ENCODE assay signal across 34 cellular contexts in genomic region chr2:106976548-106976947, GRCh38.
"Had no signal": no experiment of that assay in that cellular context is flagged by ENCODE, and none has a peak within 500 bp of the region (broad histone marks: within the 10 kb centered on the region; RNA-seq: fewer than 3 reads in every experiment).

No MANE protein-coding gene starts in this region.

- ATAC-seq: activated CD4-positive, alpha-beta T cell treated with anti-CD3 and anti-CD28 coated beads for 36 hours; activated CD8-positive, alpha-beta memory T cell treated with anti-CD3 and anti-CD28 coated beads, Interleukin-2, amount 10 ng/mL, durations not matched to agents 7 days and 5 days; activated CD8-positive, alpha-beta T cell treated with anti-CD3 and anti-CD28 coated beads, Interleukin-2, amount 10 ng/mL, durations not matched to agents 7 days and 5 days; activated naive CD8-positive, alpha-beta T cell treated with anti-CD3 and anti-CD28 coated beads, Interleukin-2, amount 50 U/mL, for 24 hours; foreskin keratinocyte; gastrocnemius medialis; heart left ventricle had no signal

- H3K9me3 Mint-ChIP-seq: activated CD4-positive, alpha-beta memory T cell treated with anti-CD3 and anti-CD28 coated beads for 36 hours; activated CD4-positive, alpha-beta T cell treated with anti-CD3 and anti-CD28 coated beads, Interleukin-2, amount 10 ng/mL, durations not matched to agents 24 days and 14 days; activated naive CD4-positive, alpha-beta T cell treated with anti-CD3 and anti-CD28 coated beads for 36 hours; activated naive CD4-positive, alpha-beta T cell treated with anti-CD3 and anti-CD28 coated beads, Interleukin-2, amount 50 U/mL, for 24 hours; activated naive CD8-positive, alpha-beta T cell treated with anti-CD3 and anti-CD28 coated beads for 36 hours; activated naive CD8-positive, alpha-beta T cell treated with anti-CD3 and anti-CD28 coated beads, Interleukin-2, amount 50 U/mL, for 24 hours; activated T-helper 1 cell treated with anti-CD3 and anti-CD28 coated beads, Interleukin-12 subunit alpha, Interleukin-12 subunit beta, Interleukin-2, Interleukin-4 antibody, amounts not matched to agents 30 ng/mL and 10 ng/mL and 1 ng/mL, durations not matched to agents 14 hours and 24 hours and 36 hours; activated T-helper 2 cell treated with anti-CD3 and anti-CD28 coated beads, Interferon-gamma antibody, Interleukin-2, Interleukin-4, amounts not matched to agents 10 μg/mL and 5 μg/mL and 100 μg/mL, durations not matched to agents 14 hours and 24 hours and 36 hours; brain; dendritic cell treated with granulocyte-macrophage colony-stimulating factor and Interleukin-4, amounts not matched to agents 40 ng/mL and 50 ng/mL, for 4 days; endodermal cell had no signal

- H3K4me3 Mint-ChIP-seq: activated CD4-positive, alpha-beta memory T cell treated with anti-CD3 and anti-CD28 coated beads for 36 hours; activated CD4-positive, alpha-beta T cell treated with anti-CD3 and anti-CD28 coated beads for 36 hours; activated CD4-positive, alpha-beta T cell treated with anti-CD3 and anti-CD28 coated beads, Interleukin-2, amount 10 ng/mL, durations not matched to agents 24 days and 14 days; activated CD8-positive, alpha-beta memory T cell treated with anti-CD3 and anti-CD28 coated beads, Interleukin-2, amount 10 ng/mL, durations not matched to agents 7 days and 5 days; activated CD8-positive, alpha-beta T cell treated with anti-CD3 and anti-CD28 coated beads, Interleukin-2, amount 10 ng/mL, durations not matched to agents 7 days and 5 days; activated naive CD4-positive, alpha-beta T cell treated with anti-CD3 and anti-CD28 coated beads for 36 hours; activated naive CD4-positive, alpha-beta T cell treated with anti-CD3 and anti-CD28 coated beads, Interleukin-2, amount 50 U/mL, for 24 hours; activated naive CD8-positive, alpha-beta T cell treated with anti-CD3 and anti-CD28 coated beads for 36 hours; activated naive CD8-positive, alpha-beta T cell treated with anti-CD3 and anti-CD28 coated beads, Interleukin-2, amount 50 U/mL, for 24 hours; activated T-helper 1 cell treated with anti-CD3 and anti-CD28 coated beads, Interleukin-12 subunit alpha, Interleukin-12 subunit beta, Interleukin-2, Interleukin-4 antibody, amounts not matched to agents 30 ng/mL and 10 ng/mL and 1 ng/mL, durations not matched to agents 14 hours and 24 hours and 36 hours; brain; dendritic cell treated with granulocyte-macrophage colony-stimulating factor and Interleukin-4, amounts not matched to agents 40 ng/mL and 50 ng/mL, for 4 days; endodermal cell had no signal

- DNase-seq: activated CD4-positive, alpha-beta memory T cell treated with anti-CD3 and anti-CD28 coated beads for 36 hours; activated CD4-positive, alpha-beta T cell treated with anti-CD3 and anti-CD28 coated beads for 36 hours; activated CD4-positive, alpha-beta T cell treated with anti-CD3 and anti-CD28 coated beads, Interleukin-2, amount 10 ng/mL, durations not matched to agents 24 days and 14 days; activated CD4-positive, CD25-positive, alpha-beta regulatory T cell; activated CD4-positive, CD25-positive, alpha-beta regulatory T cell treated with anti-CD3 and anti-CD28 coated beads, Interleukin-2, amount 50 U/mL, for 72 hours; activated CD8-positive, alpha-beta memory T cell treated with anti-CD3 and anti-CD28 coated beads, Interleukin-2, amount 10 ng/mL, durations not matched to agents 7 days and 5 days; activated CD8-positive, alpha-beta memory T cell treated with anti-CD3 and anti-CD28 coated beads, Interleukin-2, amount 50 U/mL, for 4 hours; activated CD8-positive, alpha-beta T cell treated with anti-CD3 and anti-CD28 coated beads, Interleukin-2, amount 10 ng/mL, durations not matched to agents 7 days and 5 days; activated effector memory CD4-positive, alpha-beta T cell treated with anti-CD3 and anti-CD28 coated beads, Interleukin-2, amount 50 U/mL, for 16 hours; activated naive CD4-positive, alpha-beta T cell treated with anti-CD3 and anti-CD28 coated beads for 36 hours; activated naive CD8-positive, alpha-beta T cell treated with anti-CD3 and anti-CD28 coated beads for 36 hours; activated naive CD8-positive, alpha-beta T cell treated with anti-CD3 and anti-CD28 coated beads, Interleukin-2, amount 50 U/mL, for 24 hours; activated T-cell treated with anti-CD3 and anti-CD28 coated beads, Interleukin-2, amount 50 U/mL, for 1 hour; activated T-cell treated with anti-CD3 and anti-CD28 coated beads, Interleukin-2, amount 50 U/mL, for 48 hours; adrenal gland; amygdala; central memory CD4-positive, alpha-beta T cell; cerebellar nuclear complex; dorsolateral prefrontal cortex; effector memory CD4-positive, alpha-beta T cell; endodermal cell; foreskin keratinocyte; gastrocnemius medialis; glutamatergic neuron; heart left ventricle; T-helper 2 cell had no signal

- H3K4me3 ChIP-seq: adrenal gland, breast epithelium, cardiac muscle cell, coronary artery, dorsolateral prefrontal cortex, gastrocnemius medialis, heart left ventricle had no signal

- H3K4me1 ChIP-seq: adrenal gland, breast epithelium, foreskin keratinocyte, gastrocnemius medialis had no signal

- H3K36me3 ChIP-seq: adrenal gland, breast epithelium, cardiac muscle cell, gastrocnemius medialis, heart left ventricle had no signal

- H3K4me1 Mint-ChIP-seq: activated CD4-positive, alpha-beta T cell treated with anti-CD3 and anti-CD28 coated beads for 36 hours; activated CD4-positive, alpha-beta T cell treated with anti-CD3 and anti-CD28 coated beads, Interleukin-2, amount 10 ng/mL, durations not matched to agents 24 days and 14 days; activated CD8-positive, alpha-beta memory T cell treated with anti-CD3 and anti-CD28 coated beads, Interleukin-2, amount 10 ng/mL, durations not matched to agents 7 days and 5 days; activated naive CD4-positive, alpha-beta T cell treated with anti-CD3 and anti-CD28 coated beads, Interleukin-2, amount 50 U/mL, for 24 hours; activated naive CD8-positive, alpha-beta T cell treated with anti-CD3 and anti-CD28 coated beads for 36 hours; activated naive CD8-positive, alpha-beta T cell treated with anti-CD3 and anti-CD28 coated beads, Interleukin-2, amount 50 U/mL, for 24 hours; endodermal cell had no signal

- H3K36me3 Mint-ChIP-seq: activated CD4-positive, alpha-beta memory T cell treated with anti-CD3 and anti-CD28 coated beads for 36 hours; activated CD8-positive, alpha-beta memory T cell treated with anti-CD3 and anti-CD28 coated beads, Interleukin-2, amount 10 ng/mL, durations not matched to agents 7 days and 5 days; activated naive CD4-positive, alpha-beta T cell treated with anti-CD3 and anti-CD28 coated beads, Interleukin-2, amount 50 U/mL, for 24 hours; activated naive CD8-positive, alpha-beta T cell treated with anti-CD3 and anti-CD28 coated beads for 36 hours; brain had no signal

- H3K9me3 ChIP-seq: adrenal gland, breast epithelium, gastrocnemius medialis, heart left ventricle had no signal

- H3K27ac Mint-ChIP-seq: activated CD4-positive, alpha-beta memory T cell treated with anti-CD3 and anti-CD28 coated beads for 36 hours; activated CD4-positive, alpha-beta T cell treated with anti-CD3 and anti-CD28 coated beads for 36 hours; activated CD4-positive, alpha-beta T cell treated with anti-CD3 and anti-CD28 coated beads, Interleukin-2, amount 10 ng/mL, durations not matched to agents 24 days and 14 days; activated CD8-positive, alpha-beta memory T cell treated with anti-CD3 and anti-CD28 coated beads, Interleukin-2, amount 10 ng/mL, durations not matched to agents 7 days and 5 days; activated CD8-positive, alpha-beta T cell treated with anti-CD3 and anti-CD28 coated beads, Interleukin-2, amount 10 ng/mL, durations not matched to agents 7 days and 5 days; activated naive CD4-positive, alpha-beta T cell treated with anti-CD3 and anti-CD28 coated beads for 36 hours; activated naive CD4-positive, alpha-beta T cell treated with anti-CD3 and anti-CD28 coated beads, Interleukin-2, amount 50 U/mL, for 24 hours; activated naive CD8-positive, alpha-beta T cell treated with anti-CD3 and anti-CD28 coated beads for 36 hours; activated naive CD8-positive, alpha-beta T cell treated with anti-CD3 and anti-CD28 coated beads, Interleukin-2, amount 50 U/mL, for 24 hours; activated T-helper 1 cell treated with anti-CD3 and anti-CD28 coated beads, Interleukin-12 subunit alpha, Interleukin-12 subunit beta, Interleukin-2, Interleukin-4 antibody, amounts not matched to agents 30 ng/mL and 10 ng/mL and 1 ng/mL, durations not matched to agents 14 hours and 24 hours and 36 hours; activated T-helper 2 cell treated with anti-CD3 and anti-CD28 coated beads, Interferon-gamma antibody, Interleukin-2, Interleukin-4, amounts not matched to agents 10 μg/mL and 5 μg/mL and 100 μg/mL, durations not matched to agents 14 hours and 24 hours and 36 hours; dendritic cell treated with granulocyte-macrophage colony-stimulating factor and Interleukin-4, amounts not matched to agents 40 ng/mL and 50 ng/mL, for 4 days; endodermal cell had no signal

- H3K27me3 Mint-ChIP-seq: activated CD4-positive, alpha-beta memory T cell treated with anti-CD3 and anti-CD28 coated beads for 36 hours; activated CD4-positive, alpha-beta T cell treated with anti-CD3 and anti-CD28 coated beads, Interleukin-2, amount 10 ng/mL, durations not matched to agents 24 days and 14 days; activated CD8-positive, alpha-beta memory T cell treated with anti-CD3 and anti-CD28 coated beads, Interleukin-2, amount 10 ng/mL, durations not matched to agents 7 days and 5 days; activated naive CD4-positive, alpha-beta T cell treated with anti-CD3 and anti-CD28 coated beads, Interleukin-2, amount 50 U/mL, for 24 hours; activated naive CD8-positive, alpha-beta T cell treated with anti-CD3 and anti-CD28 coated beads for 36 hours; activated naive CD8-positive, alpha-beta T cell treated with anti-CD3 and anti-CD28 coated beads, Interleukin-2, amount 50 U/mL, for 24 hours; brain; dendritic cell treated with granulocyte-macrophage colony-stimulating factor and Interleukin-4, amounts not matched to agents 40 ng/mL and 50 ng/mL, for 4 days had no signal

- H3K27me3 ChIP-seq: adrenal gland, breast epithelium, dorsolateral prefrontal cortex, foreskin keratinocyte, gastrocnemius medialis, heart left ventricle had no signal

- H3K27ac ChIP-seq: adrenal gland, breast epithelium, cardiac muscle cell, coronary artery, dorsolateral prefrontal cortex, foreskin keratinocyte, gastrocnemius medialis, heart left ventricle had no signal
